In genomic region chr1:96010000-96010399, GRCh38 we compare ENCODE assay signal across 27 cellular contexts.
"Had no signal": no experiment of that assay in that cellular context is flagged by ENCODE, and none has a peak within 500 bp of the region (broad histone marks: within the 10 kb centered on the region; RNA-seq: fewer than 3 reads in every experiment).

No MANE protein-coding gene starts in this region.

- H3K4me1 Mint-ChIP-seq: activated CD4-positive, alpha-beta T cell treated with anti-CD3 and anti-CD28 coated beads, Interleukin-2, amount 10 ng/mL, durations not matched to agents 24 days and 14 days; activated naive CD4-positive, alpha-beta T cell treated with anti-CD3 and anti-CD28 coated beads, Interleukin-2, amount 10 ng/mL, durations not matched to agents 7 days and 5 days; activated naive CD8-positive, alpha-beta T cell treated with anti-CD3 and anti-CD28 coated beads, Interleukin-2, amount 50 U/mL, for 24 hours had no signal

- H3K27ac Mint-ChIP-seq: activated CD4-positive, alpha-beta T cell treated with anti-CD3 and anti-CD28 coated beads, Interleukin-2, amount 10 ng/mL, durations not matched to agents 24 days and 14 days; activated CD8-positive, alpha-beta T cell treated with anti-CD3 and anti-CD28 coated beads for 36 hours; activated naive CD4-positive, alpha-beta T cell treated with anti-CD3 and anti-CD28 coated beads, Interleukin-2, amount 10 ng/mL, durations not matched to agents 7 days and 5 days; activated naive CD8-positive, alpha-beta T cell; activated naive CD8-positive, alpha-beta T cell treated with anti-CD3 and anti-CD28 coated beads, Interleukin-2, amount 50 U/mL, for 24 hours; activated T-cell treated with anti-CD3 and anti-CD28 coated beads, Interleukin-2, amount 50 U/mL, for 24 hours; T-helper 1 cell treated with Interleukin-12 subunit alpha and Interleukin-12 subunit beta and Interleukin-4 antibody, amounts not matched to agents 30 μg/mL and 1 μg/mL, for 36 hours; T-helper 2 cell treated with Interferon-gamma antibody and Interleukin-4, amounts not matched to agents 5 μg/mL and 100 μg/mL, for 36 hours had no signal

- H3K9me3 Mint-ChIP-seq: activated CD4-positive, alpha-beta T cell treated with anti-CD3 and anti-CD28 coated beads, Interleukin-2, amount 10 ng/mL, durations not matched to agents 24 days and 14 days; activated naive CD4-positive, alpha-beta T cell treated with anti-CD3 and anti-CD28 coated beads, Interleukin-2, amount 10 ng/mL, durations not matched to agents 7 days and 5 days had no signal

- DNase-seq: activated CD4-positive, alpha-beta T cell treated with anti-CD3 and anti-CD28 coated beads, Interleukin-2, amount 10 ng/mL, durations not matched to agents 24 days and 14 days; activated CD4-positive, alpha-beta T cell treated with anti-CD3 and anti-CD28 coated beads, Interleukin-2, amount 50 U/mL, for 4 hours; activated CD8-positive, alpha-beta T cell treated with anti-CD3 and anti-CD28 coated beads for 36 hours; activated naive CD4-positive, alpha-beta T cell treated with anti-CD3 and anti-CD28 coated beads, Interleukin-2, amount 10 ng/mL, durations not matched to agents 7 days and 5 days; activated naive CD8-positive, alpha-beta T cell treated with anti-CD3 and anti-CD28 coated beads, Interleukin-2, amount 50 U/mL, for 24 hours; activated T-cell treated with anti-CD3 and anti-CD28 coated beads, Interleukin-2, amount 50 U/mL, for 24 hours; amniotic stem cell; aorta; brain microvascular endothelial cell; central memory CD4-positive, alpha-beta T cell; Karpas-422; MG63; NCI-H1048; NCI-H1105 treated with DMSO at 0.1 percent for 48 hours; NCI-H1436; NCI-H1694; NCI-H1930; NCI-H345; NCI-H524 treated with DMSO at 0.1 percent for 48 hours; NCI-H748 treated with DMSO at 0.1 percent for 48 hours; PC-9; SIG-M5 had no signal

- ATAC-seq: activated CD8-positive, alpha-beta T cell treated with anti-CD3 and anti-CD28 coated beads for 36 hours; activated naive CD8-positive, alpha-beta T cell treated with anti-CD3 and anti-CD28 coated beads, Interleukin-2, amount 50 U/mL, for 24 hours; Right ventricle myocardium inferior had no signal

- H3K27me3 ChIP-seq: brain microvascular endothelial cell, MG63 had no signal

- H3K4me3 ChIP-seq: MG63, PC-9 had no signal

- H3K27ac ChIP-seq: brain microvascular endothelial cell, PC-9, RWPE1 had no signal

- H3K9me3 ChIP-seq: MG63 had no signal

- H3K36me3 Mint-ChIP-seq: activated naive CD4-positive, alpha-beta T cell treated with anti-CD3 and anti-CD28 coated beads, Interleukin-2, amount 10 ng/mL, durations not matched to agents 7 days and 5 days; activated naive CD8-positive, alpha-beta T cell had no signal

- H3K27me3 Mint-ChIP-seq: activated CD4-positive, alpha-beta T cell treated with anti-CD3 and anti-CD28 coated beads, Interleukin-2, amount 10 ng/mL, durations not matched to agents 24 days and 14 days; activated CD8-positive, alpha-beta T cell treated with anti-CD3 and anti-CD28 coated beads for 36 hours; activated naive CD4-positive, alpha-beta T cell treated with anti-CD3 and anti-CD28 coated beads, Interleukin-2, amount 10 ng/mL, durations not matched to agents 7 days and 5 days; activated naive CD8-positive, alpha-beta T cell; activated naive CD8-positive, alpha-beta T cell treated with anti-CD3 and anti-CD28 coated beads, Interleukin-2, amount 50 U/mL, for 24 hours; activated T-cell treated with anti-CD3 and anti-CD28 coated beads, Interleukin-2, amount 50 U/mL, for 24 hours had no signal

- H3K4me3 Mint-ChIP-seq: activated CD4-positive, alpha-beta T cell treated with anti-CD3 and anti-CD28 coated beads, Interleukin-2, amount 10 ng/mL, durations not matched to agents 24 days and 14 days; activated CD8-positive, alpha-beta T cell treated with anti-CD3 and anti-CD28 coated beads for 36 hours; activated naive CD4-positive, alpha-beta T cell treated with anti-CD3 and anti-CD28 coated beads, Interleukin-2, amount 10 ng/mL, durations not matched to agents 7 days and 5 days; activated naive CD8-positive, alpha-beta T cell; activated naive CD8-positive, alpha-beta T cell treated with anti-CD3 and anti-CD28 coated beads, Interleukin-2, amount 50 U/mL, for 24 hours; activated T-cell treated with anti-CD3 and anti-CD28 coated beads, Interleukin-2, amount 50 U/mL, for 24 hours; T-helper 1 cell treated with Interleukin-12 subunit alpha and Interleukin-12 subunit beta and Interleukin-4 antibody, amounts not matched to agents 30 μg/mL and 1 μg/mL, for 36 hours; T-helper 2 cell treated with Interferon-gamma antibody and Interleukin-4, amounts not matched to agents 5 μg/mL and 100 μg/mL, for 36 hours had no signal

- H2AFZ ChIP-seq: PC-9 had no signal

- H3K4me2 ChIP-seq: PC-9 had no signal

- H3K36me3 ChIP-seq: brain microvascular endothelial cell, MG63 had no signal
